ENCODE assay signal across 19 cellular contexts in genomic region chr3:72697717-72698116, GRCh38.
"Had no signal": no experiment of that assay in that cellular context is flagged by ENCODE, and none has a peak within 500 bp of the region (broad histone marks: within the 10 kb centered on the region; RNA-seq: fewer than 3 reads in every experiment).

No MANE protein-coding gene starts in this region.

- H3K36me3 Mint-ChIP-seq: activated CD8-positive, alpha-beta memory T cell treated with anti-CD3 and anti-CD28 coated beads, Interleukin-2, amount 10 ng/mL, durations not matched to agents 7 days and 5 days; activated naive CD4-positive, alpha-beta T cell treated with anti-CD3 and anti-CD28 coated beads, Interleukin-2, amount 50 U/mL, for 24 hours; naive thymus-derived CD4-positive, alpha-beta T cell had no signal

- H3K27ac Mint-ChIP-seq: activated CD8-positive, alpha-beta memory T cell treated with anti-CD3 and anti-CD28 coated beads, Interleukin-2, amount 10 ng/mL, durations not matched to agents 7 days and 5 days; activated CD8-positive, alpha-beta T cell treated with anti-CD3 and anti-CD28 coated beads for 36 hours; activated naive CD4-positive, alpha-beta T cell treated with anti-CD3 and anti-CD28 coated beads, Interleukin-2, amount 50 U/mL, for 24 hours had no signal

- H3K27me3 ChIP-seq: body of pancreas, cardiac muscle cell, heart left ventricle had no signal

- H3K36me3 ChIP-seq: cardiac muscle cell, heart left ventricle, lower lobe of right lung, prostate gland, tibial artery had no signal

- H3K27me3 Mint-ChIP-seq: activated CD8-positive, alpha-beta T cell treated with anti-CD3 and anti-CD28 coated beads for 36 hours had no signal

- H3K4me1 Mint-ChIP-seq: activated CD8-positive, alpha-beta memory T cell treated with anti-CD3 and anti-CD28 coated beads, Interleukin-2, amount 10 ng/mL, durations not matched to agents 7 days and 5 days; activated naive CD4-positive, alpha-beta T cell treated with anti-CD3 and anti-CD28 coated beads, Interleukin-2, amount 50 U/mL, for 24 hours had no signal

- DNase-seq: activated CD4-positive, alpha-beta T cell treated with anti-CD3 and anti-CD28 coated beads for 48 hours; activated CD8-positive, alpha-beta memory T cell treated with anti-CD3 and anti-CD28 coated beads, Interleukin-2, amount 10 ng/mL, durations not matched to agents 7 days and 5 days; activated CD8-positive, alpha-beta T cell treated with anti-CD3 and anti-CD28 coated beads for 36 hours; activated gamma-delta T cell; activated T-cell treated with anti-CD3 and anti-CD28 coated beads for 4 hours; anterior cingulate cortex; body of pancreas; cortex of kidney; heart left ventricle; lower lobe of right lung; naive thymus-derived CD4-positive, alpha-beta T cell; stimulated activated CD4-positive, alpha-beta T cell treated with anti-CD3 and anti-CD28 coated beads, Interleukin-4, amount 100 ng/mL, for 1 hour; stimulated activated naive CD4-positive, alpha-beta T cell treated with Interleukin-2 at 50 U/mL for 16 hours; T1000; tibial artery had no signal

- H3K27ac ChIP-seq: body of pancreas, cardiac muscle cell, heart left ventricle, lower lobe of right lung, prostate gland, tibial artery had no signal

- ATAC-seq: activated CD8-positive, alpha-beta memory T cell treated with anti-CD3 and anti-CD28 coated beads, Interleukin-2, amount 10 ng/mL, durations not matched to agents 7 days and 5 days; activated CD8-positive, alpha-beta T cell treated with anti-CD3 and anti-CD28 coated beads for 36 hours; body of pancreas; heart left ventricle; left lobe of liver; lower lobe of right lung; naive thymus-derived CD4-positive, alpha-beta T cell had no signal

- H3K4me3 ChIP-seq: body of pancreas, cardiac muscle cell, heart left ventricle, lower lobe of right lung, prostate gland, tibial artery had no signal

- H3K9me3 Mint-ChIP-seq: activated CD8-positive, alpha-beta T cell treated with anti-CD3 and anti-CD28 coated beads for 36 hours; activated naive CD4-positive, alpha-beta T cell treated with anti-CD3 and anti-CD28 coated beads, Interleukin-2, amount 50 U/mL, for 24 hours; naive thymus-derived CD4-positive, alpha-beta T cell had no signal

- H3K9me3 ChIP-seq: body of pancreas, heart left ventricle, lower lobe of right lung, prostate gland, tibial artery had no signal

- H3K4me3 Mint-ChIP-seq: activated CD8-positive, alpha-beta memory T cell treated with anti-CD3 and anti-CD28 coated beads, Interleukin-2, amount 10 ng/mL, durations not matched to agents 7 days and 5 days; activated CD8-positive, alpha-beta T cell treated with anti-CD3 and anti-CD28 coated beads for 36 hours; activated naive CD4-positive, alpha-beta T cell treated with anti-CD3 and anti-CD28 coated beads, Interleukin-2, amount 50 U/mL, for 24 hours; naive thymus-derived CD4-positive, alpha-beta T cell had no signal

- H3K4me1 ChIP-seq: body of pancreas, lower lobe of right lung, prostate gland, tibial artery had no signal
